21 cellular contexts compared by ENCODE assay signal in genomic region chr16:9816644-9817043, GRCh38.
DNase-seq lines count a peak whose midpoint lies in the region; ATAC-seq, FAIRE-seq and TF ChIP-seq lines count a peak whose summit lies in the region.
"Had no signal": no experiment of that assay in that cellular context is flagged by ENCODE, and none has a peak within 500 bp of the region (broad histone marks: within the 10 kb centered on the region; RNA-seq: fewer than 3 reads in every experiment).

No MANE protein-coding gene starts in this region.

- no peak overlapping the region for H4K91ac ChIP-seq in H9 (ENCODE audit: insufficient read length, low read depth, low read length)

- H3K36me3 Mint-ChIP-seq in H9 (ENCODE audit: insufficient read depth in 1 of 3, low read depth in 3 of 3) (no peaks in the 10 kb centered on the region; a peak in 1 of 7 replicates), WTC11 (no peaks in the 10 kb centered on the region; the same call in 1 of the 2 replicates), neural progenitor cell (no peaks in the 10 kb centered on the region)

- H3K27ac Mint-ChIP-seq in H9 = peak overlapping the region; percentile 3 to 95 (median 92); a peak in 5 of 7 replicates
- H3K27ac Mint-ChIP-seq in WTC11 = peak overlapping the region; percentile 87
- H3K27ac Mint-ChIP-seq in neural progenitor cell = peak overlapping the region; percentile 61
- H3K27ac Mint-ChIP-seq: CD4-positive, alpha-beta T cell had no signal

- no peak overlapping the region for H4K8ac ChIP-seq in H9 (replicated peaks; ENCODE audit: insufficient read length, low read depth, low read length)

- peak overlapping the region; percentile 34 for H3K4me3 ChIP-seq in iPS-18a (ENCODE audit: low read length)
- no peak overlapping the region for H3K4me3 ChIP-seq in neural progenitor cell
- H3K4me3 ChIP-seq: GM12878 had no signal

- H3K9ac ChIP-seq in H9 (ENCODE audit: extremely low read depth, insufficient read length, low read length) (no peak overlapping the region), iPS-18a (ENCODE audit: low read length) (peak overlapping the region; percentile 30), neural progenitor cell (no peak overlapping the region)
- H3K9ac ChIP-seq: KMS-11 had no signal

- H3K23ac ChIP-seq in H9 (ENCODE audit: insufficient read length, low read depth, low read length) = no peak overlapping the region

- no peaks in the 10 kb centered on the region for H3K79me2 ChIP-seq in H9 (ENCODE audit: insufficient read depth, low read length)
- no peaks in the 10 kb centered on the region for H3K79me2 ChIP-seq in neural progenitor cell (ENCODE audit: low read depth)

- peaks cover 80 to 86% of the 10 kb centered on the region in 2 experiments for H3K4me1 Mint-ChIP-seq in H9
- peaks cover 88% of the 10 kb centered on the region for H3K4me1 Mint-ChIP-seq in WTC11
- peaks cover 36% of the 10 kb centered on the region for H3K4me1 Mint-ChIP-seq in neural progenitor cell

- H3K4me2 ChIP-seq in H9 (ENCODE audit: insufficient read depth, insufficient read length, low read length) (no peak overlapping the region), neural progenitor cell (no peak overlapping the region)
- H3K4me2 ChIP-seq: KMS-11 had no signal

- no peak overlapping the region for H3K14ac ChIP-seq in H9 (ENCODE audit: insufficient read depth, low read length)

- FAIRE-seq in GM19239 (lab: Jason Lieb, UNC) = no peak
- FAIRE-seq: A204.1, D721Med, GM12878, H54, HTR-8/SVneo had no signal

- H3K56ac ChIP-seq in H9 (ENCODE audit: insufficient read length, low read depth, low read length) = no peak overlapping the region

- H3K23me2 ChIP-seq in H9 (ENCODE audit: insufficient read length, low read depth, low read length, poor library complexity, severe bottlenecking) = no peaks in the 10 kb centered on the region

- no peak overlapping the region for H3K18ac ChIP-seq in H9 (ENCODE audit: insufficient read length, low read depth, low read length)

- intact Hi-C loops in posterior vena cava (cut with DNase I) = no loop called here

- H3T11ph ChIP-seq in H9 (ENCODE audit: low read length) = no peak overlapping the region

- H3F3A ChIP-seq in neural progenitor cell (ENCODE audit: low read depth) = peaks cover 27% of the 10 kb centered on the region

- no peak overlapping the region for H2AK5ac ChIP-seq in H9 (ENCODE audit: insufficient read length, low read length)

- H2BK20ac ChIP-seq in H9 (ENCODE audit: low read depth, low read length, poor library complexity, severe bottlenecking) = no peak overlapping the region

- H3K27me3 Mint-ChIP-seq in H9 (ENCODE audit: low read depth) (no peaks in the 10 kb centered on the region), WTC11 (ENCODE audit: low read depth) (no peaks in the 10 kb centered on the region), neural progenitor cell (ENCODE audit: insufficient read depth, low read depth) (no peaks in the 10 kb centered on the region)

- no peak overlapping the region for H2BK12ac ChIP-seq in H9 (ENCODE audit: insufficient read length, low read depth, low read length)

- H3K27ac ChIP-seq in H9 (ENCODE audit: insufficient read length, low read depth, low read length) (no peak overlapping the region), iPS-18a (ENCODE audit: low read length) (peak overlapping the region; percentile 74), neural progenitor cell (no peak overlapping the region)
- H3K27ac ChIP-seq: C4-2B, KMS-11 had no signal

- peak; percentile 71 for ATAC-seq in WTC11
- ATAC-seq: GM12878 had no signal

- no peaks in the 10 kb centered on the region for H3K9me3 ChIP-seq in H9 (ENCODE audit: control insufficient read depth, low read depth, low read length)
- H3K9me3 ChIP-seq in iPS-18a (ENCODE audit: control insufficient read depth, low read depth, low read length) = no peaks in the 10 kb centered on the region
- no peaks in the 10 kb centered on the region for H3K9me3 ChIP-seq in neural progenitor cell (ENCODE audit: low read depth)
- H3K9me3 ChIP-seq: Caco-2 had no signal

- H4K20me1 ChIP-seq in H9 (ENCODE audit: control insufficient read depth, insufficient read depth, insufficient read length) = peaks cover 2% of the 10 kb centered on the region
- no peaks in the 10 kb centered on the region for H4K20me1 ChIP-seq in neural progenitor cell (ENCODE audit: low read depth)

- H3K36me3 ChIP-seq in iPS-18a (ENCODE audit: control insufficient read depth, low read depth, low read length) (no peaks in the 10 kb centered on the region), neural progenitor cell (no peaks in the 10 kb centered on the region)

- no peak overlapping the region for H2BK5ac ChIP-seq in H9 (ENCODE audit: insufficient read length, low read length)

- no peaks in the 10 kb centered on the region for H3K79me1 ChIP-seq in H9 (ENCODE audit: insufficient read depth, low read depth, low read length, poor library complexity, severe bottlenecking)

- POLR2A ChIA-PET in WTC11 (lab: Charles Lee) = interaction anchor here (0.6 kb wide), 1 partner anchor 568 kb away, joined by 6 read pairs; no protein-coding TSS in a partner anchor

- H2BK120ac ChIP-seq in H9 (ENCODE audit: low read depth, low read length, poor library complexity, severe bottlenecking) = no peak overlapping the region

- DNase-seq in H9 = no peak
- no peak for DNase-seq in WTC11 (ENCODE audit: low spot score)
- no peak for DNase-seq in neural progenitor cell (ENCODE audit: low spot score)
- DNase-seq in posterior vena cava (ENCODE audit: low spot score) = no peak
- DNase-seq in GM19239 (ENCODE audit: insufficient read length, low spot score) = no peak
- no peak for DNase-seq in globus pallidus (ENCODE audit: low spot score)
- no peak for DNase-seq in NCI-H1930 (lab: John Stamatoyannopoulos, UW)
- DNase-seq: ACHN; Caco-2; CD4-positive, alpha-beta T cell; DMS153; DND-41; EL had no signal

- H3K27me3 ChIP-seq in H9 (ENCODE audit: insufficient read depth, low read length) (no peaks in the 10 kb centered on the region), iPS-18a (ENCODE audit: control insufficient read depth, insufficient read depth, low read length) (no peaks in the 10 kb centered on the region), neural progenitor cell (no peaks in the 10 kb centered on the region)

- CTCF ChIA-PET in WTC11 (lab: Charles Lee) = interaction anchor here (0.7 to 1.4 kb wide), 4 partner anchors 121 to 657 kb away, joined by 3 to 5 read pairs (median 4); no protein-coding TSS in a partner anchor

- no peak overlapping the region for H3K4ac ChIP-seq in H9 (ENCODE audit: low read depth, low read length)

- no peaks in the 10 kb centered on the region for H3K9me3 Mint-ChIP-seq in H9
- H3K9me3 Mint-ChIP-seq in WTC11 = no peaks in the 10 kb centered on the region
- no peaks in the 10 kb centered on the region for H3K9me3 Mint-ChIP-seq in neural progenitor cell

- no peak overlapping the region for H2AFZ ChIP-seq in H9 (ENCODE audit: low read length)
- H2AFZ ChIP-seq in neural progenitor cell (replicated peaks) = peak overlapping the region; percentile 27

- H4K5ac ChIP-seq in H9 (ENCODE audit: insufficient read length, low read depth, low read length) = no peak overlapping the region

- H3K4me1 ChIP-seq in H9 (ENCODE audit: insufficient read depth, low read length) = peaks cover 19% of the 10 kb centered on the region
- H3K4me1 ChIP-seq in iPS-18a (ENCODE audit: control insufficient read depth, low read depth, low read length) = peaks cover 58% of the 10 kb centered on the region
- peaks cover 31% of the 10 kb centered on the region for H3K4me1 ChIP-seq in neural progenitor cell
- H3K4me1 ChIP-seq: Caco-2 had no signal

- no CpG with 5 or more reads among the region's 2 CpGs for WGBS in H9 (ENCODE audit: extremely low coverage, insufficient read length, low lambda C conversion rate)

- H2BK15ac ChIP-seq in H9 (ENCODE audit: low read depth, low read length) = no peak overlapping the region

- peak overlapping the region in 1 of 2 experiments; percentile 68; a peak in 3 of 5 replicates for H3K4me3 Mint-ChIP-seq in H9
- H3K4me3 Mint-ChIP-seq in WTC11 = peak overlapping the region; percentile 44
- H3K4me3 Mint-ChIP-seq in neural progenitor cell = no peak overlapping the region
- H3K4me3 Mint-ChIP-seq: CD4-positive, alpha-beta T cell had no signal

- TF ChIP-seq CTCF in H9 (conservative IDR thresholded peaks at IDR 0.05) = no peak
- no peak for TF ChIP-seq CTCF in WTC11 (IDR thresholded peaks at IDR 0.05)
- no peak for TF ChIP-seq CTCF in neural progenitor cell (IDR thresholded peaks at IDR 0.05)

TF ChIP-seq in WTC11, 78 proteins besides CTCF, POLR2A, EP300 and RAD21 (continues in another document):
- TF ChIP-seq SMAD4 (CRISPR knock-in tag; IDR thresholded peaks at IDR 0.05) = no peak
- TF ChIP-seq, protein P1, sequence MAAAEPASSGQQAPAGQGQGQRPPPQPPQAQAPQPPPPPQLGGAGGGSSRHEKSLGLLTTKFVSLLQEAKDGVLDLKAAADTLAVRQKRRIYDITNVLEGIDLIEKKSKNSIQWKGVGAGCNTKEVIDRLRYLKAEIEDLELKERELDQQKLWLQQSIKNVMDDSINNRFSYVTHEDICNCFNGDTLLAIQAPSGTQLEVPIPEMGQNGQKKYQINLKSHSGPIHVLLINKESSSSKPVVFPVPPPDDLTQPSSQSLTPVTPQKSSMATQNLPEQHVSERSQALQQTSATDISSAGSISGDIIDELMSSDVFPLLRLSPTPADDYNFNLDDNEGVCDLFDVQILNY (CRISPR knock-in tag; IDR thresholded peaks at IDR 0.05) = no peak
- TF ChIP-seq IRF2 (CRISPR knock-in tag; IDR thresholded peaks at IDR 0.05; ENCODE audit: borderline replicate concordance, low read depth) = no peak
- TF ChIP-seq ATF6 (CRISPR knock-in tag; IDR thresholded peaks at IDR 0.05) = no peak
